1 cellular context compared by ENCODE assay signal in genomic region chr10:93496322-93497041, GRCh38.
A peak's percentile ranks its signal among the peaks of the same experiment; 100 is the strongest.
TF ChIP-seq lines count a peak whose summit lies in the region.

Gene CEP55, plus strand, starts transcription at chr10:93496612. Its CDS starts 3,440 bp downstream, at chr10:93500052.

TF ChIP-seq in HepG2, 621 proteins besides CTCF, POLR2A, EP300 and RAD21 (continued from another document and continues in another):
- TF ChIP-seq ELK4 (CRISPR knock-in tag; IDR thresholded peaks at IDR 0.05; ENCODE audit: borderline replicate concordance) (no peak), NR2F1 (CRISPR knock-in tag; IDR thresholded peaks at IDR 0.05) (no peak), ZNF878 (CRISPR knock-in tag; IDR thresholded peaks at IDR 0.05) (peak; percentile 98), ZBTB37 (CRISPR knock-in tag; IDR thresholded peaks at IDR 0.05) (no peak), ZNF264 (CRISPR knock-in tag; IDR thresholded peaks at IDR 0.05) (0 out of 2 replicates have a peak, but pooled peaks have one; percentile 49), KLF9 (CRISPR knock-in tag; IDR thresholded peaks at IDR 0.05; ENCODE audit: low read depth) (no peak; the same call in 1 of the 2 replicates), MIER2 (CRISPR knock-in tag; IDR thresholded peaks at IDR 0.05) (no peak), ATF2 (CRISPR knock-in tag; IDR thresholded peaks at IDR 0.05) (peak; percentile 77; the same call in 1 of the 2 replicates), KDM2A (CRISPR knock-in tag; IDR thresholded peaks at IDR 0.05; ENCODE audit: borderline replicate concordance, low read depth) (peak; percentile 85), ZNF562 (CRISPR knock-in tag; IDR thresholded peaks at IDR 0.05; ENCODE audit: borderline replicate concordance) (peak; percentile 51; the same call in 1 of the 2 replicates), JUNB (CRISPR knock-in tag; IDR thresholded peaks at IDR 0.05; ENCODE audit: borderline replicate concordance) (0 out of 2 replicates have a peak, but pooled peaks have one; percentile 24), TFDP2 (CRISPR knock-in tag; IDR thresholded peaks at IDR 0.05) (peak; percentile 100), DNMT3B (CRISPR knock-in tag; conservative IDR thresholded peaks at IDR 0.05) (no peak), ATAD3A (CRISPR knock-in tag; IDR thresholded peaks at IDR 0.05) (no peak), ZNF143 (CRISPR knock-in tag; IDR thresholded peaks at IDR 0.05) (no peak), ZFY (CRISPR knock-in tag; IDR thresholded peaks at IDR 0.05) (peak; percentile 70), ZNF256 (CRISPR knock-in tag; conservative IDR thresholded peaks at IDR 0.05) (no peak), DMAP1 (CRISPR knock-in tag; IDR thresholded peaks at IDR 0.05) (peak; percentile 86), ELF3 (CRISPR knock-in tag; IDR thresholded peaks at IDR 0.05) (peak; percentile 90), CC2D1A (CRISPR knock-in tag; IDR thresholded peaks at IDR 0.05) (0 out of 2 replicates have a peak, but pooled peaks have one; percentile 37), KLF13 (CRISPR knock-in tag; IDR thresholded peaks at IDR 0.05) (no peak), HNF4A (CRISPR knock-in tag; IDR thresholded peaks at IDR 0.05) (no peak), ZMAT3 (CRISPR knock-in tag; conservative IDR thresholded peaks at IDR 0.05) (no peak), CSRNP2 (CRISPR knock-in tag; conservative IDR thresholded peaks at IDR 0.05; ENCODE audit: low read depth) (0 out of 2 replicates have a peak, but pooled peaks have one; percentile 53), NFKBIZ (CRISPR knock-in tag; IDR thresholded peaks at IDR 0.05) (no peak), TARDBP (CRISPR knock-in tag; IDR thresholded peaks at IDR 0.05) (0 out of 2 replicates have a peak, but pooled peaks have one; percentile 33), ZNF567 (CRISPR knock-in tag; IDR thresholded peaks at IDR 0.05; ENCODE audit: borderline replicate concordance) (0 out of 2 replicates have a peak, but pooled peaks have one; percentile 30), ZNF652 (CRISPR knock-in tag; IDR thresholded peaks at IDR 0.05; ENCODE audit: borderline replicate concordance, low read depth) (no peak), NFE2 (CRISPR knock-in tag; IDR thresholded peaks at IDR 0.05) (no peak), HOXA5 (CRISPR knock-in tag; IDR thresholded peaks at IDR 0.05) (no peak), ZMYM4 (CRISPR knock-in tag; IDR thresholded peaks at IDR 0.05) (peak; percentile 74; the same call in 1 of the 2 replicates), FOXA1 (IDR thresholded peaks at IDR 0.05) (no peak), FOXA1 (CRISPR knock-in tag; IDR thresholded peaks at IDR 0.05) (peak; percentile 30; the same call in 1 of the 2 replicates), SALL1 (CRISPR knock-in tag; IDR thresholded peaks at IDR 0.05) (peak; percentile 75), FOXC1 (CRISPR knock-in tag; IDR thresholded peaks at IDR 0.05; ENCODE audit: borderline replicate concordance) (no peak), ZBTB7A (CRISPR knock-in tag; IDR thresholded peaks at IDR 0.05) (no peak), MEF2D (CRISPR knock-in tag; IDR thresholded peaks at IDR 0.05) (no peak), STAT5B (CRISPR knock-in tag; IDR thresholded peaks at IDR 0.05) (no peak; the same call in 1 of the 2 replicates), ZNF232 (CRISPR knock-in tag; IDR thresholded peaks at IDR 0.05; ENCODE audit: borderline replicate concordance) (no peak), RORA (CRISPR knock-in tag; IDR thresholded peaks at IDR 0.05) (no peak), ZNF530 (CRISPR knock-in tag; IDR thresholded peaks at IDR 0.05; ENCODE audit: low read depth) (no peak), ZKSCAN5 (CRISPR knock-in tag; IDR thresholded peaks at IDR 0.05) (no peak)
- TF ChIP-seq, protein P1, sequence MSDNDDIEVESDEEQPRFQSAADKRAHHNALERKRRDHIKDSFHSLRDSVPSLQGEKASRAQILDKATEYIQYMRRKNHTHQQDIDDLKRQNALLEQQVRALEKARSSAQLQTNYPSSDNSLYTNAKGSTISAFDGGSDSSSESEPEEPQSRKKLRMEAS (IDR thresholded peaks at IDR 0.05): peak; percentile 92
- TF ChIP-seq, protein P2, sequence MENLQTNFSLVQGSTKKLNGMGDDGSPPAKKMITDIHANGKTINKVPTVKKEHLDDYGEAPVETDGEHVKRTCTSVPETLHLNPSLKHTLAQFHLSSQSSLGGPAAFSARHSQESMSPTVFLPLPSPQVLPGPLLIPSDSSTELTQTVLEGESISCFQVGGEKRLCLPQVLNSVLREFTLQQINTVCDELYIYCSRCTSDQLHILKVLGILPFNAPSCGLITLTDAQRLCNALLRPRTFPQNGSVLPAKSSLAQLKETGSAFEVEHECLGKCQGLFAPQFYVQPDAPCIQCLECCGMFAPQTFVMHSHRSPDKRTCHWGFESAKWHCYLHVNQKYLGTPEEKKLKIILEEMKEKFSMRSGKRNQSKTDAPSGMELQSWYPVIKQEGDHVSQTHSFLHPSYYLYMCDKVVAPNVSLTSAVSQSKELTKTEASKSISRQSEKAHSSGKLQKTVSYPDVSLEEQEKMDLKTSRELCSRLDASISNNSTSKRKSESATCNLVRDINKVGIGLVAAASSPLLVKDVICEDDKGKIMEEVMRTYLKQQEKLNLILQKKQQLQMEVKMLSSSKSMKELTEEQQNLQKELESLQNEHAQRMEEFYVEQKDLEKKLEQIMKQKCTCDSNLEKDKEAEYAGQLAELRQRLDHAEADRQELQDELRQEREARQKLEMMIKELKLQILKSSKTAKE (CRISPR knock-in tag; IDR thresholded peaks at IDR 0.05; ENCODE audit: borderline replicate concordance): peak; percentile 72
- TF ChIP-seq, protein P3, sequence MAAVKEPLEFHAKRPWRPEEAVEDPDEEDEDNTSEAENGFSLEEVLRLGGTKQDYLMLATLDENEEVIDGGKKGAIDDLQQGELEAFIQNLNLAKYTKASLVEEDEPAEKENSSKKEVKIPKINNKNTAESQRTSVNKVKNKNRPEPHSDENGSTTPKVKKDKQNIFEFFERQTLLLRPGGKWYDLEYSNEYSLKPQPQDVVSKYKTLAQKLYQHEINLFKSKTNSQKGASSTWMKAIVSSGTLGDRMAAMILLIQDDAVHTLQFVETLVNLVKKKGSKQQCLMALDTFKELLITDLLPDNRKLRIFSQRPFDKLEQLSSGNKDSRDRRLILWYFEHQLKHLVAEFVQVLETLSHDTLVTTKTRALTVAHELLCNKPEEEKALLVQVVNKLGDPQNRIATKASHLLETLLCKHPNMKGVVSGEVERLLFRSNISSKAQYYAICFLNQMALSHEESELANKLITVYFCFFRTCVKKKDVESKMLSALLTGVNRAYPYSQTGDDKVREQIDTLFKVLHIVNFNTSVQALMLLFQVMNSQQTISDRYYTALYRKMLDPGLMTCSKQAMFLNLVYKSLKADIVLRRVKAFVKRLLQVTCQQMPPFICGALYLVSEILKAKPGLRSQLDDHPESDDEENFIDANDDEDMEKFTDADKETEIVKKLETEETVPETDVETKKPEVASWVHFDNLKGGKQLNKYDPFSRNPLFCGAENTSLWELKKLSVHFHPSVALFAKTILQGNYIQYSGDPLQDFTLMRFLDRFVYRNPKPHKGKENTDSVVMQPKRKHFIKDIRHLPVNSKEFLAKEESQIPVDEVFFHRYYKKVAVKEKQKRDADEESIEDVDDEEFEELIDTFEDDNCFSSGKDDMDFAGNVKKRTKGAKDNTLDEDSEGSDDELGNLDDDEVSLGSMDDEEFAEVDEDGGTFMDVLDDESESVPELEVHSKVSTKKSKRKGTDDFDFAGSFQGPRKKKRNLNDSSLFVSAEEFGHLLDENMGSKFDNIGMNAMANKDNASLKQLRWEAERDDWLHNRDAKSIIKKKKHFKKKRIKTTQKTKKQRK (IDR thresholded peaks at IDR 0.05; ENCODE audit: low read length): no peak
- TF ChIP-seq, protein P4, sequence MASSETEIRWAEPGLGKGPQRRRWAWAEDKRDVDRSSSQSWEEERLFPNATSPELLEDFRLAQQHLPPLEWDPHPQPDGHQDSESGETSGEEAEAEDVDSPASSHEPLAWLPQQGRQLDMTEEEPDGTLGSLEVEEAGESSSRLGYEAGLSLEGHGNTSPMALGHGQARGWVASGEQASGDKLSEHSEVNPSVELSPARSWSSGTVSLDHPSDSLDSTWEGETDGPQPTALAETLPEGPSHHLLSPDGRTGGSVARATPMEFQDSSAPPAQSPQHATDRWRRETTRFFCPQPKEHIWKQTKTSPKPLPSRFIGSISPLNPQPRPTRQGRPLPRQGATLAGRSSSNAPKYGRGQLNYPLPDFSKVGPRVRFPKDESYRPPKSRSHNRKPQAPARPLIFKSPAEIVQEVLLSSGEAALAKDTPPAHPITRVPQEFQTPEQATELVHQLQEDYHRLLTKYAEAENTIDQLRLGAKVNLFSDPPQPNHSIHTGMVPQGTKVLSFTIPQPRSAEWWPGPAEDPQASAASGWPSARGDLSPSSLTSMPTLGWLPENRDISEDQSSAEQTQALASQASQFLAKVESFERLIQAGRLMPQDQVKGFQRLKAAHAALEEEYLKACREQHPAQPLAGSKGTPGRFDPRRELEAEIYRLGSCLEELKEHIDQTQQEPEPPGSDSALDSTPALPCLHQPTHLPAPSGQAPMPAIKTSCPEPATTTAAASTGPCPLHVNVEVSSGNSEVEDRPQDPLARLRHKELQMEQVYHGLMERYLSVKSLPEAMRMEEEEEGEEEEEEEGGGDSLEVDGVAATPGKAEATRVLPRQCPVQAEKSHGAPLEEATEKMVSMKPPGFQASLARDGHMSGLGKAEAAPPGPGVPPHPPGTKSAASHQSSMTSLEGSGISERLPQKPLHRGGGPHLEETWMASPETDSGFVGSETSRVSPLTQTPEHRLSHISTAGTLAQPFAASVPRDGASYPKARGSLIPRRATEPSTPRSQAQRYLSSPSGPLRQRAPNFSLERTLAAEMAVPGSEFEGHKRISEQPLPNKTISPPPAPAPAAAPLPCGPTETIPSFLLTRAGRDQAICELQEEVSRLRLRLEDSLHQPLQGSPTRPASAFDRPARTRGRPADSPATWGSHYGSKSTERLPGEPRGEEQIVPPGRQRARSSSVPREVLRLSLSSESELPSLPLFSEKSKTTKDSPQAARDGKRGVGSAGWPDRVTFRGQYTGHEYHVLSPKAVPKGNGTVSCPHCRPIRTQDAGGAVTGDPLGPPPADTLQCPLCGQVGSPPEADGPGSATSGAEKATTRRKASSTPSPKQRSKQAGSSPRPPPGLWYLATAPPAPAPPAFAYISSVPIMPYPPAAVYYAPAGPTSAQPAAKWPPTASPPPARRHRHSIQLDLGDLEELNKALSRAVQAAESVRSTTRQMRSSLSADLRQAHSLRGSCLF (CRISPR knock-in tag; IDR thresholded peaks at IDR 0.05; ENCODE audit: borderline replicate concordance): no peak
- TF ChIP-seq, protein P5, sequence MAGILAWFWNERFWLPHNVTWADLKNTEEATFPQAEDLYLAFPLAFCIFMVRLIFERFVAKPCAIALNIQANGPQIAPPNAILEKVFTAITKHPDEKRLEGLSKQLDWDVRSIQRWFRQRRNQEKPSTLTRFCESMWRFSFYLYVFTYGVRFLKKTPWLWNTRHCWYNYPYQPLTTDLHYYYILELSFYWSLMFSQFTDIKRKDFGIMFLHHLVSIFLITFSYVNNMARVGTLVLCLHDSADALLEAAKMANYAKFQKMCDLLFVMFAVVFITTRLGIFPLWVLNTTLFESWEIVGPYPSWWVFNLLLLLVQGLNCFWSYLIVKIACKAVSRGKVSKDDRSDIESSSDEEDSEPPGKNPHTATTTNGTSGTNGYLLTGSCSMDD (CRISPR knock-in tag; IDR thresholded peaks at IDR 0.05): no peak
